In the genomic region with DNA sequence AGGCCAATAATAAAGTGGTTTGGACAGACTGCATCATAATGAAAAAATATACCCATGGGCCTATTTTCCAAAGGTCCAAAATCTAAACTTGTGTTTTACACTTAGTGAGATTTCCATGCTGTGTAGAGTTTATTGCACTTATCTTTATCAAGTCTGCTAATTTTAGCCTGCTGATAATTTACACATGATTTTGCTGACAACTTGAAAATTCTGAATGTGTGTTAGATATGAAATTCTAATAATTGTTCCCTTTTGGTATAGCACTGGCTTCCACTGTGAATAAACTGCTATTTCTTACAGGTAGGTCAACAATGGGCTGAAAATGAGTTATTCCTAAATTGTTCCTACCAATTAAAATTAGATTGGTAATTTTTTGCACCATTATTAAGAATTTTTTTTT, we compare ENCODE assay signal across 29 cellular contexts.
"Had no signal": no experiment of that assay in that cellular context is flagged by ENCODE, and none has a peak within 500 bp of the region (broad histone marks: within the 10 kb centered on the region; RNA-seq: fewer than 3 reads in every experiment).

No MANE protein-coding gene starts in this region.

- H3K4me1 ChIP-seq: colonic mucosa, esophagus muscularis mucosa, esophagus squamous epithelium, foreskin keratinocyte, gastrocnemius medialis, gastroesophageal sphincter, heart left ventricle, heart right ventricle had no signal

- H3K9me3 Mint-ChIP-seq: dendritic cell treated with granulocyte-macrophage colony-stimulating factor and Interleukin-4, amounts not matched to agents 40 ng/mL and 50 ng/mL, for 4 days had no signal

- H3K27ac ChIP-seq: colonic mucosa, coronary artery, dorsolateral prefrontal cortex, epithelial cell of prostate, esophagus muscularis mucosa, esophagus squamous epithelium, foreskin keratinocyte, gastrocnemius medialis, gastroesophageal sphincter, heart left ventricle, heart right ventricle had no signal

- H3K9me3 ChIP-seq: colonic mucosa, esophagus muscularis mucosa, esophagus squamous epithelium, gastrocnemius medialis, gastroesophageal sphincter, heart left ventricle, heart right ventricle had no signal

- H3K27ac Mint-ChIP-seq: dendritic cell treated with granulocyte-macrophage colony-stimulating factor and Interleukin-4, amounts not matched to agents 40 ng/mL and 50 ng/mL, for 4 days; effector memory CD8-positive, alpha-beta T cell; endodermal cell had no signal

- DNase-seq: colonic mucosa; cortex of kidney; dermis blood vessel endothelial cell; dorsolateral prefrontal cortex; effector CD4-positive, alpha-beta T cell; effector CD8-positive, alpha-beta T cell; effector memory CD4-positive, alpha-beta T cell; effector memory CD8-positive, alpha-beta T cell; endodermal cell; erythroblast; esophagus squamous epithelium; foreskin fibroblast; foreskin keratinocyte; foreskin melanocyte; gastrocnemius medialis; glutamatergic neuron; head of caudate nucleus; heart left ventricle; heart right ventricle had no signal

- H3K36me3 ChIP-seq: colonic mucosa, esophagus muscularis mucosa, esophagus squamous epithelium, gastrocnemius medialis, gastroesophageal sphincter, heart left ventricle, heart right ventricle had no signal

- H3K4me3 ChIP-seq: colonic mucosa, coronary artery, dorsolateral prefrontal cortex, esophagus muscularis mucosa, esophagus squamous epithelium, gastrocnemius medialis, gastroesophageal sphincter, heart left ventricle, heart right ventricle had no signal

- ATAC-seq: effector memory CD8-positive, alpha-beta T cell; esophagus mucosa; foreskin keratinocyte; gastrocnemius medialis; gastroesophageal sphincter; heart left ventricle; heart right ventricle had no signal

- FAIRE-seq: colon, endometrium, endothelial cell of umbilical vein, frontal cortex had no signal

- H3K4me3 Mint-ChIP-seq: dendritic cell treated with granulocyte-macrophage colony-stimulating factor and Interleukin-4, amounts not matched to agents 40 ng/mL and 50 ng/mL, for 4 days; effector memory CD8-positive, alpha-beta T cell; endodermal cell had no signal

- H3K27me3 ChIP-seq: colonic mucosa, dorsolateral prefrontal cortex, esophagus muscularis mucosa, esophagus squamous epithelium, foreskin keratinocyte, gastrocnemius medialis, gastroesophageal sphincter, heart left ventricle, heart right ventricle had no signal

- H3K27me3 Mint-ChIP-seq: dendritic cell treated with granulocyte-macrophage colony-stimulating factor and Interleukin-4, amounts not matched to agents 40 ng/mL and 50 ng/mL, for 4 days; effector memory CD8-positive, alpha-beta T cell had no signal
